Comparison of ENCODE assay signal across 17 cellular contexts in genomic region chr15:65207280-65207679, GRCh38. TPM values are rescaled to one million over a fixed set of nuclear protein-coding genes. Genes with fewer than 3 reads are reported as not detected.
DNase-seq lines count a peak whose midpoint lies in the region; TF ChIP-seq lines count a peak whose summit lies in the region.
"Had no signal": no experiment of that assay in that cellular context is flagged by ENCODE, and none has a peak within 500 bp of the region (broad histone marks: within the 10 kb centered on the region; RNA-seq: fewer than 3 reads in every experiment).

No MANE protein-coding gene starts in this region.

- H3K4me1 ChIP-seq in neuronal stem cell (ENCODE audit: control insufficient read depth in 2 of 2, insufficient read depth in 1 of 2, low read depth in 1 of 2, low read length in 2 of 2) (peaks cover 4 to 13% of the 10 kb centered on the region in 2 donors), endodermal cell (ENCODE audit: control insufficient read depth, insufficient read depth, low read length) (peaks cover 18% of the 10 kb centered on the region)

- H3K27me3 ChIP-seq in neuronal stem cell (ENCODE audit: control insufficient read depth in 3 of 3, insufficient read depth in 3 of 3, low read depth in 1 of 3, low read length in 3 of 3) (peaks cover 0 to 19% (median 0%) of the 10 kb centered on the region in 3 experiments), endodermal cell (ENCODE audit: control insufficient read depth, insufficient read depth, low read length, poor library complexity, severe bottlenecking) (no peaks in the 10 kb centered on the region)
- H3K27me3 ChIP-seq: BLaER1 had no signal

- no peak overlapping the region for H3K9ac ChIP-seq in neuronal stem cell (ENCODE audit: low read depth, low read length, poor library complexity)
- H3K9ac ChIP-seq in endodermal cell (ENCODE audit: extremely low read depth, low read length, poor library complexity, severe bottlenecking), result no peak overlapping the region
- H3K9ac ChIP-seq: BLaER1 had no signal

- H3K36me3 ChIP-seq in neuronal stem cell (replicated peaks in 1 of 2; ENCODE audit: control insufficient read depth in 2 of 2, insufficient read depth in 2 of 2, low read length in 2 of 2) (no peaks in the 10 kb centered on the region), endodermal cell (ENCODE audit: control insufficient read depth, insufficient read depth, low read length) (no peaks in the 10 kb centered on the region)
- H3K36me3 ChIP-seq: BLaER1 had no signal

- H3K9me3 ChIP-seq in neuronal stem cell (replicated peaks in 1 of 2; ENCODE audit: control insufficient read depth in 2 of 2, insufficient read depth in 1 of 2, low read depth in 1 of 2, low read length in 2 of 2) (peaks cover 0 to 2% of the 10 kb centered on the region in 2 donors), endodermal cell (ENCODE audit: control insufficient read depth, low read length) (no peaks in the 10 kb centered on the region)
- H3K9me3 ChIP-seq: BLaER1 had no signal

- H3K18ac ChIP-seq in neuronal stem cell (ENCODE audit: low read length), result peak overlapping the region; percentile 36

- no peak overlapping the region for H2BK120ac ChIP-seq in neuronal stem cell (ENCODE audit: low read depth, low read length)

- no CpG with 5 or more reads among the region's 4 CpGs for WGBS in neuronal stem cell (ENCODE audit: extremely low coverage in 2 of 2, insufficient read length in 2 of 2, insufficient replicate concordance in 1 of 2), 2 donors
- WGBS in endodermal cell (ENCODE audit: insufficient coverage in 1 of 2, insufficient read length in 1 of 2), 2 experiments, result 91 to 92% methylated on average over 4 of the region's 4 CpGs

- H3K27ac ChIP-seq in neuronal stem cell (replicated peaks; ENCODE audit: low read length), result no peak overlapping the region
- H3K27ac ChIP-seq in endodermal cell (ENCODE audit: low read depth, low read length), result no peak overlapping the region
- H3K27ac ChIP-seq: BLaER1 had no signal

- no peak for DNase-seq in activated naive CD4-positive, alpha-beta T cell treated with anti-CD3 and anti-CD28 coated beads, Interleukin-2, amount 10 ng/mL, durations not matched to agents 7 days and 5 days
- peak; percentile 2 for DNase-seq in iPS-NIHi11 (ENCODE audit: low spot score)
- no peak for DNase-seq in neuronal stem cell (ENCODE audit: low spot score)
- no peak for DNase-seq in endodermal cell
- DNase-seq in SHP77 treated with DMSO at 0.1 percent for 48 hours (lab: John Stamatoyannopoulos, UW), result no peak
- no peak for DNase-seq in OCI-M1 (lab: John Stamatoyannopoulos, UW)
- DNase-seq: 8988T; CD4-positive, alpha-beta memory T cell; DMS79 treated with DMSO at 0.1 percent for 48 hours; GF-D8; H7; HFFc6 had no signal

- no peak overlapping the region for H2BK5ac ChIP-seq in neuronal stem cell (ENCODE audit: low read length)

- H3K4me1 Mint-ChIP-seq in activated naive CD4-positive, alpha-beta T cell treated with anti-CD3 and anti-CD28 coated beads, Interleukin-2, amount 50 U/mL, for 24 hours, result peaks cover 4% of the 10 kb centered on the region
- no peaks in the 10 kb centered on the region for H3K4me1 Mint-ChIP-seq in activated naive CD4-positive, alpha-beta T cell treated with anti-CD3 and anti-CD28 coated beads, Interleukin-2, amount 10 ng/mL, durations not matched to agents 7 days and 5 days
- peaks cover 31% of the 10 kb centered on the region for H3K4me1 Mint-ChIP-seq in endodermal cell
- H3K4me1 Mint-ChIP-seq: CD14-positive monocyte; CD4-positive, alpha-beta memory T cell had no signal

- H3K27me3 Mint-ChIP-seq in activated naive CD4-positive, alpha-beta T cell treated with anti-CD3 and anti-CD28 coated beads, Interleukin-2, amount 50 U/mL, for 24 hours, result no peaks in the 10 kb centered on the region
- peaks cover 21% of the 10 kb centered on the region for H3K27me3 Mint-ChIP-seq in activated naive CD4-positive, alpha-beta T cell treated with anti-CD3 and anti-CD28 coated beads, Interleukin-2, amount 10 ng/mL, durations not matched to agents 7 days and 5 days
- H3K27me3 Mint-ChIP-seq in endodermal cell (ENCODE audit: insufficient read depth), result peaks cover 43% of the 10 kb centered on the region

- no peak overlapping the region for H3K4me3 ChIP-seq in neuronal stem cell (ENCODE audit: low read length in 2 of 2)
- H3K4me3 ChIP-seq in endodermal cell (ENCODE audit: low read length), result no peak overlapping the region
- H3K4me3 ChIP-seq: BLaER1, GM23338 had no signal

- no peak overlapping the region for H3K4me3 Mint-ChIP-seq in activated naive CD4-positive, alpha-beta T cell treated with anti-CD3 and anti-CD28 coated beads, Interleukin-2, amount 50 U/mL, for 24 hours
- no peak overlapping the region for H3K4me3 Mint-ChIP-seq in activated naive CD4-positive, alpha-beta T cell treated with anti-CD3 and anti-CD28 coated beads, Interleukin-2, amount 10 ng/mL, durations not matched to agents 7 days and 5 days
- H3K4me3 Mint-ChIP-seq in endodermal cell, result no peak overlapping the region
- H3K4me3 Mint-ChIP-seq: CD14-positive monocyte; CD4-positive, alpha-beta memory T cell; GM23338; HFFc6 had no signal

- H3K27ac Mint-ChIP-seq in activated naive CD4-positive, alpha-beta T cell treated with anti-CD3 and anti-CD28 coated beads, Interleukin-2, amount 50 U/mL, for 24 hours, result peak overlapping the region; percentile 14
- H3K27ac Mint-ChIP-seq in activated naive CD4-positive, alpha-beta T cell treated with anti-CD3 and anti-CD28 coated beads, Interleukin-2, amount 10 ng/mL, durations not matched to agents 7 days and 5 days, result no peak overlapping the region
- no peak overlapping the region for H3K27ac Mint-ChIP-seq in endodermal cell
- H3K27ac Mint-ChIP-seq: CD14-positive monocyte; CD4-positive, alpha-beta memory T cell; GM23338; HFFc6 had no signal

- no peak overlapping the region for H2AFZ ChIP-seq in neuronal stem cell (ENCODE audit: low read length)
- H2AFZ ChIP-seq: GM23338 had no signal

- no peak overlapping the region for H3K4ac ChIP-seq in neuronal stem cell (ENCODE audit: low read length)

- no peak overlapping the region for H2BK15ac ChIP-seq in neuronal stem cell (ENCODE audit: low read length)

- H3K9me3 Mint-ChIP-seq in activated naive CD4-positive, alpha-beta T cell treated with anti-CD3 and anti-CD28 coated beads, Interleukin-2, amount 50 U/mL, for 24 hours, result no peaks in the 10 kb centered on the region
- H3K9me3 Mint-ChIP-seq in activated naive CD4-positive, alpha-beta T cell treated with anti-CD3 and anti-CD28 coated beads, Interleukin-2, amount 10 ng/mL, durations not matched to agents 7 days and 5 days, result no peaks in the 10 kb centered on the region
- no peaks in the 10 kb centered on the region for H3K9me3 Mint-ChIP-seq in endodermal cell
- H3K9me3 Mint-ChIP-seq: GM23338, HFFc6 had no signal

- peak overlapping the region; percentile 21 for H3K14ac ChIP-seq in neuronal stem cell (ENCODE audit: low read length)

- no peaks in the 10 kb centered on the region for H3K36me3 Mint-ChIP-seq in activated naive CD4-positive, alpha-beta T cell treated with anti-CD3 and anti-CD28 coated beads, Interleukin-2, amount 50 U/mL, for 24 hours
- H3K36me3 Mint-ChIP-seq in activated naive CD4-positive, alpha-beta T cell treated with anti-CD3 and anti-CD28 coated beads, Interleukin-2, amount 10 ng/mL, durations not matched to agents 7 days and 5 days, result no peaks in the 10 kb centered on the region
- H3K36me3 Mint-ChIP-seq in endodermal cell (ENCODE audit: low read depth), result no peaks in the 10 kb centered on the region
- H3K36me3 Mint-ChIP-seq: CD14-positive monocyte; CD4-positive, alpha-beta memory T cell had no signal

- H2AK5ac ChIP-seq in neuronal stem cell (ENCODE audit: low read depth, low read length), result peak overlapping the region; percentile 15

- H3K79me1 ChIP-seq in neuronal stem cell (ENCODE audit: low read depth, low read length), result no peaks in the 10 kb centered on the region

- H3K23ac ChIP-seq in neuronal stem cell (ENCODE audit: low read depth, low read length, poor library complexity), result no peak overlapping the region

- no peak overlapping the region for H2BK12ac ChIP-seq in neuronal stem cell (ENCODE audit: low read length)

- CTCF ChIA-PET in activated naive CD4-positive, alpha-beta T cell treated with anti-CD3 and anti-CD28 coated beads, Interleukin-2, amount 10 ng/mL, durations not matched to agents 7 days and 5 days (lab: Charles Lee), result interaction anchor here (0.5 to 1.4 kb wide), 2 partner anchors 9 to 92 kb away, joined by 3 to 4 read pairs; no protein-coding TSS in a partner anchor

- no peak for TF ChIP-seq CTCF in endodermal cell (conservative IDR thresholded peaks at IDR 0.05)

- H3K4me2 ChIP-seq in neuronal stem cell (ENCODE audit: insufficient read depth, low read length, poor library complexity, severe bottlenecking), result no peak overlapping the region
- H3K4me2 ChIP-seq: BLaER1, GM23338 had no signal

- no peak overlapping the region for H4K91ac ChIP-seq in neuronal stem cell (ENCODE audit: low read depth, low read length, poor library complexity)

- peak overlapping the region; percentile 9 for H4K8ac ChIP-seq in neuronal stem cell (ENCODE audit: low read depth, low read length)

RNA-seq across cellular contexts. Expression of gene CILP, which starts 4.0 kb away (rescaled TPM):
- polyA plus RNA-seq in neuronal stem cell (2013, experiment 1 of 2), result 0.03 TPM
- 0.03 TPM for polyA plus RNA-seq in neuronal stem cell (2013, experiment 2 of 2)
- under 1 TPM in 1 of 2 donors, not detected in 1; 0.07 TPM for total RNA-seq in endodermal cell
- 0.07 TPM for polyA plus RNA-seq in endodermal cell (2013, experiment 1 of 2)
- 0.08 TPM for polyA plus RNA-seq in endodermal cell (2013, experiment 2 of 2)
- total RNA-seq: H7, HepG2 had no signal
- polyA plus RNA-seq: CD14-positive monocyte; CD4-positive, alpha-beta memory T cell; GM23338 had no signal

RNA-seq across cellular contexts. Expression of gene CLPX, which starts 22.1 kb away (rescaled TPM):
- polyA plus RNA-seq in neuronal stem cell (2013, experiment 1 of 2), result 19.2 TPM
- polyA plus RNA-seq in neuronal stem cell (2013, experiment 2 of 2), result 19.4 TPM
- total RNA-seq in endodermal cell, result 10 to 100 TPM; 60.5 to 62.7 TPM
- polyA plus RNA-seq in endodermal cell (2013, experiment 1 of 2), result 34.6 TPM
- 37.6 TPM for polyA plus RNA-seq in endodermal cell (2013, experiment 2 of 2)
